In genomic region chr5:126070481-126070880, GRCh38 we compare ENCODE assay signal across 19 cellular contexts.
DNase-seq lines count a peak whose midpoint lies in the region; ATAC-seq and TF ChIP-seq lines count a peak whose summit lies in the region.
"Had no signal": no experiment of that assay in that cellular context is flagged by ENCODE, and none has a peak within 500 bp of the region (broad histone marks: within the 10 kb centered on the region; RNA-seq: fewer than 3 reads in every experiment).

No MANE protein-coding gene starts in this region.

- H3K36me3 ChIP-seq in MG63: no peaks in the 10 kb centered on the region
- H3K36me3 ChIP-seq: BE2C, HAP-1 had no signal

- H3K27me3 ChIP-seq in MG63: peaks cover 9% of the 10 kb centered on the region
- H3K27me3 ChIP-seq: BE2C had no signal

- DNase-seq in MG63: peak; percentile 10
- peak; percentile 23 for DNase-seq in astrocyte of the spinal cord (ENCODE audit: low read depth, low spot score)
- DNase-seq in foreskin fibroblast: peak; percentile 14 to 20
- DNase-seq in inferior parietal cortex (ENCODE audit: extremely low spot score): no peak
- DNase-seq in COR-L47 (lab: John Stamatoyannopoulos, UW): no peak
- DNase-seq in medulla oblongata (ENCODE audit: extremely low spot score): no peak
- DNase-seq: BE2C, DMS79, NCI-H1092 treated with DMSO at 0.1 percent for 48 hours, NCI-H146, NCI-H2029, NCI-H226, NCI-H524, NCI-H82, Right ventricle myocardium superior had no signal

- H3K4me3 ChIP-seq in MG63: no peak overlapping the region
- no peak overlapping the region for H3K4me3 ChIP-seq in astrocyte of the spinal cord (ENCODE audit: low read depth, low read length)
- H3K4me3 ChIP-seq in foreskin fibroblast (ENCODE audit: low read depth in 1 of 2, low read length in 2 of 2): no peak overlapping the region
- H3K4me3 ChIP-seq: HAP-1, K562 had no signal

- H3K9me3 ChIP-seq in MG63: peaks cover 12% of the 10 kb centered on the region; the same call in 1 of the 2 replicates
- H3K9me3 ChIP-seq: BE2C, HAP-1 had no signal

- in situ Hi-C loops in astrocyte of the spinal cord (cut with HindIII; ENCODE audit: low sequenced_read_pairs): no loop called here

- TF ChIP-seq CTCF in astrocyte of the spinal cord (IDR thresholded peaks at IDR 0.05; ENCODE audit: low read depth, low read length) (no peak), foreskin fibroblast (IDR thresholded peaks at IDR 0.05; ENCODE audit: low read depth, low read length) (no peak)

- ATAC-seq in HG03135 (IDR thresholded peaks at IDR 0.05; ENCODE audit: unreplicated experiment): no peak
- ATAC-seq: HepG2, K562 had no signal

Comparison
In these comparisons a context has a peak if more than half of its experiments do, and no peak if none do; other contexts are left out.
1. DNase-seq: peak in MG63 (single experiment), astrocyte of the spinal cord (single experiment) and foreskin fibroblast (2 of 2); none in inferior parietal cortex (single experiment), COR-L47 (single experiment) and medulla oblongata (single experiment).